Comparison of ENCODE assay signal across 8 cellular contexts in the genomic region with DNA sequence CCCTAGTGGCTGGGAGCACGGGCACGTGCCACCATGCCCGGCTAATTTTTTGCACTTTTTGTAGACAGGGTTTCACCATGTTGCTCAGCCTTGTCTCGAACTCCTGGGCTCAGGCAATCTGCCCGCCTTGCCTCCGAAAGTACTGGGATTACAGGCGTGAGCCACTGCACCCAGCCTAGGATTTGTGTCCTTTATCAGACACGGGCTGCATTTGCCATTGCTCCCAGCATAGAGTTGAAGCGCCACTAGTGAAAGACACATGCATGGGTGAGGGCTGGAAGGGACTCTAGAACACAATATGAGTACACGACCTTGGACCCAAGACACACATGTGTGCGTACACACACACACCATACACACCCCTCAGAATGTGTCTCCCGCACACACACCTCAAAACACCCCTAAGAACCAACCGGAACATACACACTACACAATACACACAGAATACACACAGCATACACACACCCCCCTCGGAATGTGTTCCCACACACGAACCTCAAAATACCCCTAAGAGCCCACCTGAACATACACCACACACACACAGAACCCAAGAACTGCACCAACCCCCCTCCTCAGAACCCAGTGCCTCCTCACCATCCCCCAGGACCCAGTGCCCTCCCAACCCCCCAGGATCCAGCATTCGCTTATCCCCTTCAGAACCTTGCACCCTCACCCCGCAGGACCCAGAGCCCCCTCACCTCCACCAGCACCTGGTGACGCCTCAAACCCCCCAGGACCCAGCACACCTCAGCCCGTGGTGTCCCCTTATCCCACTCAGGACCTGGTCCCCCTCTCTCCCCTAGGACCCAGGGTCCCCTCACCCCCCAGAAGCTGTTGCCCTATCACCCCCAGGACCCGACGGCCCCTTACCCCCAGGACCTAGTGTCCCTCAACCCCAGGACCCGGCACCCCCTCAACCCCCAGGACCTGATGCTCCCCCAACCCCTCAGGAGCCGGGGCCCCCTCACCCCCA. TPM values are rescaled to one million over a fixed set of nuclear protein-coding genes. Genes with fewer than 3 reads are reported as not detected.
DNase-seq lines count a peak whose midpoint lies in the region; ATAC-seq, FAIRE-seq and TF ChIP-seq lines count a peak whose summit lies in the region.

No MANE protein-coding gene starts in this region.

- TF ChIP-seq CTCF in ascending aorta (IDR thresholded peaks at IDR 0.05) (no peak), HepG2 (CRISPR knock-in tag; IDR thresholded peaks at IDR 0.05) (no peak)

- peaks cover 22% of the 10 kb centered on the region for H3K79me2 ChIP-seq in HepG2 (ENCODE audit: insufficient read depth, low read length)

- no peaks in the 10 kb centered on the region for H3K27me3 Mint-ChIP-seq in activated CD4-positive, alpha-beta T cell treated with anti-CD3 and anti-CD28 coated beads for 36 hours

- peaks cover 33% of the 10 kb centered on the region for H3K4me1 Mint-ChIP-seq in activated CD4-positive, alpha-beta T cell treated with anti-CD3 and anti-CD28 coated beads for 36 hours

- no TSS peak for BruUV-seq in HepG2 (replicated peaks; lab: Mats Ljungman, UMichigan)

- no peak for ATAC-seq in activated CD4-positive, alpha-beta T cell treated with anti-CD3 and anti-CD28 coated beads for 36 hours
- ATAC-seq in HepG2 (peak; percentile 2; the same call in 1 of the 3 replicates), HG03135 (IDR thresholded peaks at IDR 0.05; ENCODE audit: unreplicated experiment) (no peak), HG02840 (IDR thresholded peaks at IDR 0.05; ENCODE audit: low FRiP score, unreplicated experiment) (no peak)

- H2AFZ ChIP-seq in HepG2 (ENCODE audit: low read length), result no peak overlapping the region

- POLR2A ChIA-PET in activated CD4-positive, alpha-beta T cell treated with anti-CD3 and anti-CD28 coated beads for 36 hours (lab: Charles Lee), result interaction anchor here (0.6 to 1.9 kb wide), 3 partner anchors 8 to 215 kb away, joined by 3 to 11 read pairs (median 8); no protein-coding TSS in a partner anchor
- POLR2A ChIA-PET in HepG2 (lab: Yijun Ruan, JAX), result interaction anchor here (0.8 to 1.8 kb wide), 4 partner anchors 26 to 46 kb away, joined by 5 to 20 read pairs (median 10); a partner anchor contains a TSS

- H3K36me3 Mint-ChIP-seq in activated CD4-positive, alpha-beta T cell treated with anti-CD3 and anti-CD28 coated beads for 36 hours (ENCODE audit: low read depth), result peaks cover 12% of the 10 kb centered on the region

- 23% methylated on average over 23 of the region's 23 CpGs for WGBS in HepG2 (ENCODE audit: low lambda C conversion rate)
- 72% methylated on average over 23 of the region's 23 CpGs for WGBS in thymus

- peak overlapping the region; percentile 75 for H3K9ac ChIP-seq in HepG2 (ENCODE audit: insufficient read depth, low read depth, low read length)

- no peak for DNase-seq in activated CD4-positive, alpha-beta T cell treated with anti-CD3 and anti-CD28 coated beads for 36 hours
- no peak for DNase-seq in activated CD4-positive, alpha-beta T cell treated with anti-CD3 and anti-CD28 coated beads for 1 hour
- no peak for DNase-seq in ascending aorta (ENCODE audit: low spot score in 2 of 2)
- DNase-seq in HepG2 (ENCODE audit: low spot score), result no peak
- DNase-seq in ureter (ENCODE audit: low spot score), result no peak

- peak overlapping the region; percentile 95 for H3K4me2 ChIP-seq in HepG2 (ENCODE audit: low read depth, low read length)

- H3K9me3 Mint-ChIP-seq in activated CD4-positive, alpha-beta T cell treated with anti-CD3 and anti-CD28 coated beads for 36 hours (ENCODE audit: low read depth), result no peaks in the 10 kb centered on the region

- intact Hi-C loops in activated CD4-positive, alpha-beta T cell treated with anti-CD3 and anti-CD28 coated beads for 36 hours (cut with DNase I, micrococcal nuclease), result no loop called here
- intact Hi-C loops in ascending aorta (cut with DNase I) (loop anchor here (5.0 to 10.0 kb wide), 3 partner anchors 218 to 490 kb away; a partner anchor contains a TSS), HepG2 (cut with micrococcal nuclease; ENCODE audit: unreplicated experiment) (loop anchor here (10.0 kb wide), 1 partner anchor 110 kb away; no protein-coding TSS in a partner anchor)

- H3K27me3 ChIP-seq in ascending aorta, result no peaks in the 10 kb centered on the region
- no peaks in the 10 kb centered on the region for H3K27me3 ChIP-seq in HepG2 (ENCODE audit: control insufficient read depth in 1 of 2, insufficient read depth in 2 of 2, low read length in 2 of 2)
- H3K27me3 ChIP-seq in thymus (ENCODE audit: control insufficient read depth, insufficient read depth), result peaks cover 4% of the 10 kb centered on the region

- TF ChIP-seq RAD21 in HepG2 (CRISPR knock-in tag; IDR thresholded peaks at IDR 0.05), result no peak

- H3K9me3 ChIP-seq in ascending aorta, result no peaks in the 10 kb centered on the region
- no peaks in the 10 kb centered on the region for H3K9me3 ChIP-seq in HepG2 (ENCODE audit: low read length)
- H3K9me3 ChIP-seq in thymus (ENCODE audit: control insufficient read depth), result no peaks in the 10 kb centered on the region

- H4K20me1 ChIP-seq in HepG2 (ENCODE audit: insufficient read depth, low read length), result no peaks in the 10 kb centered on the region

- H3K36me3 ChIP-seq in ascending aorta, result no peaks in the 10 kb centered on the region
- peaks cover 0 to 4% of the 10 kb centered on the region in 2 experiments; a peak in 1 of 5 replicates for H3K36me3 ChIP-seq in HepG2 (replicated peaks in 1 of 2; ENCODE audit: control insufficient read depth in 1 of 2, insufficient read depth in 2 of 2, low read length in 2 of 2)
- peaks cover 6% of the 10 kb centered on the region for H3K36me3 ChIP-seq in thymus (ENCODE audit: control insufficient read depth, insufficient read depth)

- peak overlapping the region; percentile 79 for H3K4me3 Mint-ChIP-seq in activated CD4-positive, alpha-beta T cell treated with anti-CD3 and anti-CD28 coated beads for 36 hours

- in situ Hi-C loops in HepG2 (cut with HindIII; ENCODE audit: extremely low pct_ligation_motif_present, low pct_unique_long_range_greater_than_20kb), result loop anchor here (5.0 kb wide), 1 partner anchor 37 kb away; a partner anchor contains a TSS

- H3K4me1 ChIP-seq in ascending aorta, result peaks cover 4 to 10% of the 10 kb centered on the region in 2 donors
- peaks cover 52% of the 10 kb centered on the region for H3K4me1 ChIP-seq in HepG2 (ENCODE audit: insufficient read depth, low read length)
- peaks cover 8% of the 10 kb centered on the region for H3K4me1 ChIP-seq in thymus (ENCODE audit: control insufficient read depth, insufficient read depth, low read length)

- H3K4me3 ChIP-seq in ascending aorta, result peak overlapping the region; percentile 90 to 95
- H3K4me3 ChIP-seq in HepG2 (replicated peaks in 1 of 3; ENCODE audit: insufficient read depth in 1 of 3, low read depth in 2 of 3, low read length in 3 of 3), result peak overlapping the region; percentile 64 to 88 (median 82)
- peak overlapping the region; percentile 98 for H3K4me3 ChIP-seq in thymus (ENCODE audit: low read length)

- H3K27ac Mint-ChIP-seq in activated CD4-positive, alpha-beta T cell treated with anti-CD3 and anti-CD28 coated beads for 36 hours, result peak overlapping the region; percentile 66

- no peak for TF ChIP-seq EP300 in HepG2 (IDR thresholded peaks at IDR 0.05; ENCODE audit: low read depth in 2 of 2, low read length in 2 of 2)
- no peak for TF ChIP-seq EP300 in HepG2 (CRISPR knock-in tag; IDR thresholded peaks at IDR 0.05; ENCODE audit: borderline replicate concordance)

- H3K27ac ChIP-seq in ascending aorta (peak overlapping the region; percentile 82 to 87), HepG2 (ENCODE audit: extremely low read length, insufficient read depth, low read length) (peak overlapping the region; percentile 76), thymus (ENCODE audit: low read depth) (peak overlapping the region; percentile 82)

- CTCF ChIA-PET in activated CD4-positive, alpha-beta T cell treated with anti-CD3 and anti-CD28 coated beads for 36 hours (lab: Charles Lee), result interaction anchor here (1.6 kb wide), 1 partner anchor 199 kb away, joined by 7 read pairs; no protein-coding TSS in a partner anchor
- CTCF ChIA-PET in HepG2 (lab: Yijun Ruan, JAX; ENCODE audit: low intra/inter-chr PET ratio, low total read pairs), result no interaction called here

- FAIRE-seq in HepG2 (lab: Jason Lieb, UNC), result peak; percentile 68

- no peak for TF ChIP-seq POLR2A in HepG2 (IDR thresholded peaks at IDR 0.05; ENCODE audit: insufficient read depth in 1 of 2, low read depth in 2 of 2, low read length in 2 of 2)

RNA-seq across cellular contexts. Expression of a gene that starts 1.0 kb away (rescaled TPM):
- 10 to 100 TPM; 50.6 to 59.4 TPM for total RNA-seq in activated CD4-positive, alpha-beta T cell treated with anti-CD3 and anti-CD28 coated beads for 36 hours
- total RNA-seq in ascending aorta (65.6 TPM), HepG2 (2016; rRNA removed; fragmentation: Illumina TruSeq; extraction: Trizol) (28.5 and 38.0 TPM in 2 replicates), ureter (41.0 TPM)
- total RNA-seq in HepG2 (2016; cell fraction: cytosol; rRNA removed; fragmentation: Illumina TruSeq; extraction: Trizol; ENCODE audit: low read depth), result 51.3 and 56.9 TPM in 2 replicates
- 23.8 and 37.4 TPM in 2 replicates for total RNA-seq in HepG2 (2016; cell fraction: insoluble cytoplasmic fraction; rRNA removed; fragmentation: Illumina TruSeq; extraction: Trizol)
- total RNA-seq in HepG2 (2016; cell fraction: membrane; rRNA removed; fragmentation: Illumina TruSeq; extraction: Trizol), result 75.6 and 77.4 TPM in 2 replicates
- total RNA-seq in HepG2 (2016; cell fraction: nucleus; rRNA removed; fragmentation: Illumina TruSeq; extraction: Trizol), result 22.8 and 24.6 TPM in 2 replicates
- polyA plus RNA-seq in HepG2 (2011; rRNA removed) (25.6 and 30.1 TPM in 2 replicates), thymus (41.8 TPM)
- 24.2 and 29.8 TPM in 2 replicates for polyA plus RNA-seq in HepG2 (2011; cell fraction: cytosol; rRNA removed)
- 85.8 and 92.8 TPM in 2 replicates for polyA plus RNA-seq in HepG2 (2011; cell fraction: nucleus; rRNA removed)
- polyA plus RNA-seq in HepG2 (2012), result 14.3 and 23.5 TPM in 2 replicates
- polyA plus RNA-seq in HepG2 (2016; cell fraction: cytosol; fragmentation: Illumina TruSeq; extraction: Trizol; ENCODE audit: low read depth), result 52.0 and 56.1 TPM in 2 replicates
- 25.2 and 28.5 TPM in 2 replicates for polyA plus RNA-seq in HepG2 (2016; cell fraction: insoluble cytoplasmic fraction; fragmentation: Illumina TruSeq; extraction: Trizol; ENCODE audit: low read depth)
- polyA plus RNA-seq in HepG2 (2016; cell fraction: membrane; fragmentation: Illumina TruSeq; extraction: Trizol; ENCODE audit: low read depth), result 60.4 and 61.0 TPM in 2 replicates
- 46.5 and 50.4 TPM in 2 replicates for polyA plus RNA-seq in HepG2 (2016; cell fraction: nucleus; fragmentation: Illumina TruSeq; extraction: Trizol; ENCODE audit: insufficient read depth, low read depth)
- 10.0 and 18.7 TPM in 2 replicates for polyA minus RNA-seq in HepG2 (2011; rRNA and poly(A)+ RNA removed; ENCODE audit: low replicate concordance)
- polyA minus RNA-seq in HepG2 (2011; cell fraction: cytosol; rRNA and poly(A)+ RNA removed), result 8.1 and 8.4 TPM in 2 replicates
- 18.6 and 22.9 TPM in 2 replicates for polyA minus RNA-seq in HepG2 (2011; cell fraction: nucleus; rRNA and poly(A)+ RNA removed)

RNA-seq across cellular contexts. Expression of a gene that starts 37.8 kb away (rescaled TPM):
- total RNA-seq in activated CD4-positive, alpha-beta T cell treated with anti-CD3 and anti-CD28 coated beads for 36 hours, result 10 to 100 TPM; 63.3 to 68.3 TPM
- 70.6 TPM for total RNA-seq in ascending aorta
- total RNA-seq in HepG2 (2016; rRNA removed; fragmentation: Illumina TruSeq; extraction: Trizol), result 7.0 and 16.9 TPM in 2 replicates
- 8.3 and 8.9 TPM in 2 replicates for total RNA-seq in HepG2 (2016; cell fraction: cytosol; rRNA removed; fragmentation: Illumina TruSeq; extraction: Trizol; ENCODE audit: low read depth)
- 6.0 and 17.5 TPM in 2 replicates for total RNA-seq in HepG2 (2016; cell fraction: insoluble cytoplasmic fraction; rRNA removed; fragmentation: Illumina TruSeq; extraction: Trizol)
- 10.1 and 13.2 TPM in 2 replicates for total RNA-seq in HepG2 (2016; cell fraction: membrane; rRNA removed; fragmentation: Illumina TruSeq; extraction: Trizol)
- 24.2 and 26.2 TPM in 2 replicates for total RNA-seq in HepG2 (2016; cell fraction: nucleus; rRNA removed; fragmentation: Illumina TruSeq; extraction: Trizol)
- 34.5 and 38.6 TPM in 2 replicates for polyA plus RNA-seq in HepG2 (2011; rRNA removed)
- 9.0 and 10.4 TPM in 2 replicates for polyA plus RNA-seq in HepG2 (2011; cell fraction: cytosol; rRNA removed)
- polyA plus RNA-seq in HepG2 (2011; cell fraction: nucleus; rRNA removed), result 190 and 200 TPM in 2 replicates
- polyA plus RNA-seq in HepG2 (2012), result 8.5 and 20.0 TPM in 2 replicates
- polyA plus RNA-seq in HepG2 (2016; cell fraction: cytosol; fragmentation: Illumina TruSeq; extraction: Trizol; ENCODE audit: low read depth), result 8.6 and 9.1 TPM in 2 replicates
- polyA plus RNA-seq in HepG2 (2016; cell fraction: insoluble cytoplasmic fraction; fragmentation: Illumina TruSeq; extraction: Trizol; ENCODE audit: low read depth), result 8.9 and 10.1 TPM in 2 replicates
- polyA plus RNA-seq in HepG2 (2016; cell fraction: membrane; fragmentation: Illumina TruSeq; extraction: Trizol; ENCODE audit: low read depth), result 12.6 and 15.4 TPM in 2 replicates
- polyA plus RNA-seq in HepG2 (2016; cell fraction: nucleus; fragmentation: Illumina TruSeq; extraction: Trizol; ENCODE audit: insufficient read depth, low read depth), result 68.6 and 68.9 TPM in 2 replicates
- 33.1 and 43.4 TPM in 2 replicates for polyA minus RNA-seq in HepG2 (2011; rRNA and poly(A)+ RNA removed; ENCODE audit: low replicate concordance)
- polyA minus RNA-seq in HepG2 (2011; cell fraction: cytosol; rRNA and poly(A)+ RNA removed), result 8.4 and 8.5 TPM in 2 replicates
- polyA minus RNA-seq in HepG2 (2011; cell fraction: nucleus; rRNA and poly(A)+ RNA removed), result 60.7 and 63.2 TPM in 2 replicates
- 43.9 TPM for polyA plus RNA-seq in thymus
- 109 TPM for total RNA-seq in ureter

Comparison
In these comparisons a context has a peak if more than half of its experiments do, and no peak if none do; other contexts are left out.
1. intact Hi-C loops: an anchor here in ascending aorta (5.0 to 10.0 kb wide) and HepG2 (10.0 kb wide); none called in activated CD4-positive, alpha-beta T cell treated with anti-CD3 and anti-CD28 coated beads for 36 hours.